ENCODE assay signal across 24 cellular contexts in the genomic region with DNA sequence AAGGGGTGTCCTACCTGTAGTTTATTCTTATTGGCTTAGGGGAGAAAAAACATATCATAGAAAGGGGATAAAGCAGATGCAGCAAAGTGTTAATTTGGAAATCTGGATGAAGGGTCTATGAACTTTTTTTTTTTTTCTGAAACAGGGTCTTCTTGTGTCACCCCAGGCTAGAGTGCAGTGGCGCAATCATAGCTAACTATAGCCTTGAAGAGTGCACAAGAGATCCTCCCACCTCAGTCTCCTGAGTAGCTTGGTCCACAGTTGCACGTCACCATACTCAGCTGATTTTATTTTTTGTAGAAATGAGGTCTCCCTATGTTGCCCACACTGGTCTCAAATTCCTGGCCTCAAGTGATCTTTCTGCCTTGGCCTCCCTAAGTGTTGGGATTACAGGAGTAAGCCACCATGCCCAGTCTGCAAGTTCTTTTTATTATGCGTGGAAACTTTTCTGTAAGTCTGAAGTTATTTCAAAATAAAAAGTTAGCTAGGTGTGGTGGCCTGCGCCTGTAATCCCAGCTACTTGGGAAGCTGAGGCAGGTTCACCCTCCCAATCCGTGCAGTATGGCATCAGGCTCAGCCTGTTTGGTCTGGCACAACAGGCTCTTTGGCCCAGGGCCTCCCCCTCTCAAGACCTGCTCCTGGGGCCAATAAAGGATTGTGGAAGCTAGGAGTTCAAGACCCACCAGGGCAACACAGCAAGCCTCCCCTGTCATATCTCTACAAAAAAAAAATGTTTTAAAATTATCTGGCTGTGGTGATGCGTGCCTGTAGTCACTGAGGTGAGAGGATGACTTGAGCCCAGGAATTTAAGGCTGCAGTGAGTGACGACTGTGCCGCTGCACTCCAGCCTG.
"Had no signal": no experiment of that assay in that cellular context is flagged by ENCODE, and none has a peak within 500 bp of the region (broad histone marks: within the 10 kb centered on the region; RNA-seq: fewer than 3 reads in every experiment).

No MANE protein-coding gene starts in this region.

- H3K27me3 Mint-ChIP-seq: naive B cell; natural killer cell treated with Interleukin-12 subunit alpha and Interleukin-12 subunit beta and Interleukin-15 and Interleukin-18, amount 100 ng/mL, for 72 hours; progenitor cell of endocrine pancreas; type B pancreatic cell had no signal

- H3K27ac ChIP-seq: dorsolateral prefrontal cortex, gastrocnemius medialis, parathyroid adenoma, stomach, thyroid gland had no signal

- DNase-seq: dorsolateral prefrontal cortex; effector CD4-positive, alpha-beta T cell; gastrocnemius medialis; head of caudate nucleus; mesenchymal stem cell; mucosa of descending colon; naive B cell; stimulated activated CD4-positive, alpha-beta T cell treated with anti-CD3 and anti-CD28 coated beads, Interleukin-12 subunit alpha, Interleukin-12 subunit beta, amount 100 ng/mL, for 4 hours; stimulated activated CD4-positive, alpha-beta T cell treated with anti-CD3 and anti-CD28 coated beads, Interleukin-1b, Interleukin-23, amount 100 ng/mL, for 48 hours; stimulated activated CD4-positive, alpha-beta T cell treated with anti-CD3 and anti-CD28 coated beads, Interleukin-4, amount 100 ng/mL, for 1 hour; stimulated activated CD8-positive, alpha-beta memory T cell treated with anti-CD3 and anti-CD28 coated beads, Interleukin-4, amount 100 ng/mL, for 48 hours; stimulated activated naive CD4-positive, alpha-beta T cell; stomach; thyroid gland had no signal

- H2AFZ ChIP-seq: parathyroid adenoma had no signal

- H3K79me2 ChIP-seq: parathyroid adenoma had no signal

- H3K4me1 ChIP-seq: gastrocnemius medialis, parathyroid adenoma, stomach, thyroid gland had no signal

- H3K4me3 ChIP-seq: dorsolateral prefrontal cortex, gastrocnemius medialis, mucosa of descending colon, smooth muscle cell, stomach, thyroid gland had no signal

- H3K4me2 ChIP-seq: smooth muscle cell had no signal

- H3K4me1 Mint-ChIP-seq: mesothelial cell of epicardium, naive B cell had no signal

- H3K36me3 Mint-ChIP-seq: mesothelial cell of epicardium; naive B cell; natural killer cell treated with Interleukin-12 subunit alpha and Interleukin-12 subunit beta and Interleukin-15 and Interleukin-18, amount 100 ng/mL, for 72 hours; type B pancreatic cell had no signal

- H3K4me3 Mint-ChIP-seq: mesothelial cell of epicardium; naive B cell; natural killer cell treated with Interleukin-12 subunit alpha and Interleukin-12 subunit beta and Interleukin-15 and Interleukin-18, amount 100 ng/mL, for 72 hours; neural crest cell; type B pancreatic cell had no signal

- H3K27ac Mint-ChIP-seq: mesothelial cell of epicardium, naive B cell, progenitor cell of endocrine pancreas, type B pancreatic cell had no signal

- H3K36me3 ChIP-seq: gastrocnemius medialis, stomach, thyroid gland had no signal

- H3K9ac ChIP-seq: parathyroid adenoma had no signal

- FAIRE-seq: colon, keratinocyte had no signal

- H3K27me3 ChIP-seq: dorsolateral prefrontal cortex, gastrocnemius medialis, stomach, thyroid gland had no signal

- H3K9me3 Mint-ChIP-seq: mesothelial cell of epicardium; naive B cell; natural killer cell treated with Interleukin-12 subunit alpha and Interleukin-12 subunit beta and Interleukin-15 and Interleukin-18, amount 100 ng/mL, for 72 hours; neural crest cell; type B pancreatic cell had no signal

- H3K9me3 ChIP-seq: gastrocnemius medialis, mucosa of descending colon, stomach, thyroid gland had no signal

- ATAC-seq: gastrocnemius medialis, mucosa of descending colon, sciatic nerve had no signal
